12 cellular contexts compared by ENCODE assay signal in the genomic region with DNA sequence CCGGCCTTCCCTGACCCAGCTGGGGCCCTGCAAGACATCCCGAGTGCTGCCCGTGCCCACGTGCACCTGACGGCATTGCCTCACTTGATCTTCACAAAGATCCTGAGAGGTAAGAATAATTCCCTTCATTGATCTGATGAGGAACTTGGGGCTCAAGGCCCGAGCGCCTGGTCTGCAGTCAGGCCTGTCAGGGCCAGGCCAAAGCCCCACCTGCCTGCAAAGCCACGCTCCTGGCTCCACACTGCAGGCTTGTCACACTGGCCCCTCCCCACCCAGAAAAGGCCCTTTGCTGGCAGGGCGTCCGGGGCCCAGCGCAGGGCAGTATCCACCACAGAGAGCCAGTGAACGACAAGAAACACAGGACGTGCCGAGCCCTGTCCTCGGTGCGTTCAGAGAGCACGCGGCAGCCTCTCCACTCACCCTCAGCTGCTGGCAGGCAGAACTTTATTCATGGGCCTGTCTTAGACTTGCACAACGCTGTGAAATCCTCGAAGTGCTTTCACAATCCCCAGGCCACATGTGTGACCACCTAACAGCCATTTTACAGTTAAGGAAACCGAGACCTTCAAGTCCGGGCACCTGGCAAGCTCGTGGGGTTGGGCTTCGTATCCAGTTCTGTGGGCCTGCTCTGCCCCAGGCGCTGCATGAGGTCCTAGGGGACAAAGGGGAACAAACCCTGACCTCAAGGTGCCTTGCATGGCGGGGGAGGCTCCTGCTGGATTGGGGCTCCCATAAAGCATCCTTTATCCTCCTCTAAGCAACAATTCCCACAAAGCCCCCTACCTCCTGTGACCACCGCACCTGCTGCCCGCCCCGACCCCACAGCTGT. TPM values are rescaled to one million over a fixed set of nuclear protein-coding genes. Genes with fewer than 3 reads are reported as not detected.
A peak's percentile ranks its signal among the peaks of the same experiment; 100 is the strongest.
DNase-seq lines count a peak whose midpoint lies in the region; ATAC-seq, FAIRE-seq and TF ChIP-seq lines count a peak whose summit lies in the region.
"Had no signal": no experiment of that assay in that cellular context is flagged by ENCODE, and none has a peak within 500 bp of the region (broad histone marks: within the 10 kb centered on the region; RNA-seq: fewer than 3 reads in every experiment).

No MANE protein-coding gene starts in this region.

- CTCF ChIA-PET in K562 (lab: Yijun Ruan, JAX; ENCODE audit: low intra/inter-chr PET ratio), result no interaction called here

- WGBS in K562 (ENCODE audit: insufficient coverage, low coverage, missing lambda C conversion rate), result 53% methylated on average over 20 of the region's 29 CpGs

- ATAC-seq in K562, result no peak
- ATAC-seq in HG02623 (IDR thresholded peaks at IDR 0.05; ENCODE audit: unreplicated experiment), result no peak
- no peak for ATAC-seq in activated CD4-positive, CD25-positive, alpha-beta regulatory T cell treated with anti-CD3 and anti-CD28 coated beads, Interleukin-2, amount 50 U/mL, for 24 hours

- no peaks in the 10 kb centered on the region; a peak in 1 of 5 replicates for H3K27me3 ChIP-seq in K562 (ENCODE audit: control insufficient read depth in 2 of 2, insufficient read depth in 2 of 2, low read length in 2 of 2)
- H3K27me3 ChIP-seq in skeletal muscle satellite cell (ENCODE audit: control insufficient read depth, insufficient read depth, low read length), result no peaks in the 10 kb centered on the region

- TF ChIP-seq CTCF in HFFc6 (IDR thresholded peaks at IDR 0.05), result no peak
- no peak for TF ChIP-seq CTCF in K562 (IDR thresholded peaks at IDR 0.05 in 2 of 3, conservative IDR thresholded peaks at IDR 0.05 in 1 of 3; ENCODE audit: insufficient read depth in 2 of 3, low read depth in 1 of 3, low read length in 3 of 3)

- H3K4me3 ChIP-seq in K562 (no peak overlapping the region), skeletal muscle satellite cell (ENCODE audit: low read length) (no peak overlapping the region)

- H3K4me2 ChIP-seq in K562 (ENCODE audit: insufficient read depth, low read length), result no peak overlapping the region
- peak overlapping the region; percentile 36 for H3K4me2 ChIP-seq in skeletal muscle satellite cell (ENCODE audit: low read length)

- no peak overlapping the region for H2AFZ ChIP-seq in K562 (ENCODE audit: low read depth, low read length)

- no peaks in the 10 kb centered on the region for H3K9me1 ChIP-seq in K562 (ENCODE audit: control insufficient read depth, insufficient read depth, low read length)

- no peaks in the 10 kb centered on the region for H3K9me3 Mint-ChIP-seq in HFFc6

- FAIRE-seq in K562 (lab: Jason Lieb, UNC), result no peak

- H3K27ac ChIP-seq in K562 (ENCODE audit: extremely low read depth, low read depth, low read length), result no peak overlapping the region

- H3K4me1 Mint-ChIP-seq in HFFc6 (ENCODE audit: low read depth), result peaks cover 9% of the 10 kb centered on the region

- DNase-seq in HFFc6 (no peak), K562 (ENCODE audit: extremely low read depth in 1 of 4, low spot score in 3 of 4) (no peak), hypothalamus (lab: John Stamatoyannopoulos, UW) (peak in 27 of 51 donors; percentile 36 to 76 (median 54)), posterior vena cava (ENCODE audit: low spot score) (no peak), NCI-H345 treated with DMSO at 0.1 percent for 48 hours (lab: John Stamatoyannopoulos, UW; ENCODE audit: unreplicated experiment) (no peak)
- DNase-seq: activated CD8-positive, alpha-beta memory T cell treated with anti-CD3 and anti-CD28 coated beads for 24 hours; effector CD4-positive, alpha-beta T cell; stimulated activated naive CD4-positive, alpha-beta T cell treated with Interleukin-2 at 50 U/mL for 16 hours had no signal

- no peak for TF ChIP-seq EP300 in K562 (IDR thresholded peaks at IDR 0.05; ENCODE audit: low read length)

- H3K79me2 ChIP-seq in K562 (ENCODE audit: control insufficient read depth, insufficient read depth, low read length), result no peaks in the 10 kb centered on the region

- H3K27me3 Mint-ChIP-seq in HFFc6 (ENCODE audit: insufficient read depth), result no peaks in the 10 kb centered on the region; the same call in 1 of the 2 replicates

- BruUV-seq in K562 (replicated peaks; lab: Mats Ljungman, UMichigan), result no TSS peak

- H3K4me1 ChIP-seq in K562 (replicated peaks in 1 of 2; ENCODE audit: control insufficient read depth in 2 of 2, insufficient read depth in 2 of 2, low read length in 2 of 2) (peaks cover 0 to 17% of the 10 kb centered on the region in 2 experiments; a peak in 2 of 5 replicates), skeletal muscle satellite cell (ENCODE audit: control insufficient read depth, insufficient read depth, low read length) (peaks cover 18% of the 10 kb centered on the region)

- H3K36me3 ChIP-seq in K562 (ENCODE audit: control insufficient read depth, insufficient read depth, low read length) (no peaks in the 10 kb centered on the region), skeletal muscle satellite cell (ENCODE audit: insufficient read depth, low read length) (no peaks in the 10 kb centered on the region)

- no peak overlapping the region; a peak in 1 of 4 replicates for H3K9ac ChIP-seq in K562 (ENCODE audit: insufficient read depth in 1 of 2, low read depth in 2 of 2, low read length in 2 of 2)
- peak overlapping the region; percentile 11 for H3K9ac ChIP-seq in skeletal muscle satellite cell (ENCODE audit: low read depth, low read length)

- H3K9me3 ChIP-seq in K562 (replicated peaks; ENCODE audit: control insufficient read depth, insufficient read depth, low read depth, low read length) (no peaks in the 10 kb centered on the region), skeletal muscle satellite cell (replicated peaks; ENCODE audit: low read length) (no peaks in the 10 kb centered on the region)

- TF ChIP-seq POLR2A in K562 (conservative IDR thresholded peaks at IDR 0.05), result no peak

- H3K4me3 Mint-ChIP-seq in HFFc6, result no peak overlapping the region

- no peak for TF ChIP-seq RAD21 in K562 (CRISPR knock-in tag; conservative IDR thresholded peaks at IDR 0.05 in 1 of 2, IDR thresholded peaks at IDR 0.05 in 1 of 2)

- H4K20me1 ChIP-seq in K562 (replicated peaks; ENCODE audit: control insufficient read depth, insufficient read depth, low read length), result peaks cover 11% of the 10 kb centered on the region

- H3K36me3 Mint-ChIP-seq in HFFc6 (ENCODE audit: low read depth), result no peaks in the 10 kb centered on the region

- intact Hi-C loops in K562 (cut with micrococcal nuclease) (no loop called here), posterior vena cava (cut with DNase I) (no loop called here)

- POLR2A ChIA-PET in K562 (lab: Yijun Ruan, JAX), result interaction anchor here (0.6 kb wide), 1 partner anchor 117 kb away, joined by 4 read pairs; no protein-coding TSS in a partner anchor

- H3K27ac Mint-ChIP-seq in HFFc6, result peak overlapping the region; percentile 38

- in situ Hi-C loops in K562 (cut with MboI), result loop anchor here (25.0 kb wide), 1 partner anchor 414 kb away; no protein-coding TSS in a partner anchor

TF ChIP-seq in K562, 482 proteins besides CTCF, POLR2A, EP300 and RAD21:
- TF ChIP-seq POLR2G (IDR thresholded peaks at IDR 0.05; ENCODE audit: low read depth, low read length) (0 out of 2 replicates have a peak, but pooled peaks have one; percentile 4), ZNF143 (CRISPR knock-in tag; IDR thresholded peaks at IDR 0.05) (no peak)

RNA-seq across cellular contexts. Expression of a gene that starts 14.7 kb away (rescaled TPM):
- total RNA-seq in HFFc6 (2021; fragmentation: NEBNext Ultra II Directional; extraction: Animal tissue kit (Norgen Biotek cat#: 25700)), result 10 to 100 TPM; 53.9 to 70.1 (median 57.8) TPM
- total RNA-seq in K562 (2011; cell fraction: chromatin; rRNA removed; ENCODE audit: low replicate concordance), result 2.7 and 4.4 TPM in 2 replicates
- total RNA-seq in K562 (2011; cell fraction: nucleolus; rRNA removed), result 2.4 and 3.7 TPM in 2 replicates
- total RNA-seq in K562 (2011; cell fraction: nucleoplasm; rRNA removed), result 2.3 and 3.2 TPM in 2 replicates
- total RNA-seq in K562 (2014; rRNA removed) (8.5 and 11.5 TPM in 2 replicates), K562 (2014; rRNA removed; fragmentation: Illumina TruSeq; extraction: Trizol) (3.0 TPM in 2 replicates), K562 (2015; rRNA removed; fragmentation: Illumina TruSeq; extraction: Trizol) (5.0 and 5.9 TPM in 2 replicates), K562 (2021) (11.7 and 12.1 TPM in 2 replicates), posterior vena cava (10 to 100 TPM; 48.5 to 74.0 TPM)
- polyA plus RNA-seq in K562 (2011; rRNA removed) (7.7 and 7.9 TPM in 2 replicates), K562 (2014; fragmentation: Illumina TruSeq; extraction: Trizol) (6.4 and 8.3 TPM in 2 replicates), K562 (2014; fragmentation: Nextera tagmentation; extraction: Ambion mirVana) (under 1 TPM; 0.24 to 0.46 TPM), K562 (2014; rRNA removed) (8.1 and 12.1 TPM in 2 replicates)
- 8.7 and 16.2 TPM in 2 replicates for polyA plus RNA-seq in K562 (2011; cell fraction: cytosol; rRNA removed)
- 9.8 and 13.3 TPM in 2 replicates for polyA plus RNA-seq in K562 (2011; cell fraction: nucleus; rRNA removed)
- polyA plus RNA-seq in K562 (2012), result 7.7 and 9.5 TPM in 2 replicates
- 2.1 and 4.3 TPM in 2 replicates for polyA minus RNA-seq in K562 (2011; rRNA and poly(A)+ RNA removed)
- 6.1 and 6.6 TPM in 2 replicates for polyA minus RNA-seq in K562 (2011; cell fraction: cytosol; rRNA and poly(A)+ RNA removed)
- 1.1 and 1.8 TPM in 2 replicates for polyA minus RNA-seq in K562 (2011; cell fraction: nucleus; rRNA and poly(A)+ RNA removed)
- total RNA-seq in skeletal muscle satellite cell (2012; rRNA removed), result 29.7 and 36.2 TPM in 2 replicates

RNA-seq across cellular contexts. Expression of a gene that starts 58.8 kb away (rescaled TPM):
- total RNA-seq in HFFc6 (2021; fragmentation: NEBNext Ultra II Directional; extraction: Animal tissue kit (Norgen Biotek cat#: 25700)), result not detected
- not detected in 2 replicates for total RNA-seq in K562 (2011; cell fraction: chromatin; rRNA removed; ENCODE audit: low replicate concordance)
- not detected in 2 replicates for total RNA-seq in K562 (2011; cell fraction: nucleolus; rRNA removed)
- total RNA-seq in K562 (2011; cell fraction: nucleoplasm; rRNA removed), result not detected in 2 replicates
- total RNA-seq in K562 (2014; rRNA removed) (not detected in 2 replicates), K562 (2014; rRNA removed; fragmentation: Illumina TruSeq; extraction: Trizol) (not detected in 2 replicates), K562 (2015; rRNA removed; fragmentation: Illumina TruSeq; extraction: Trizol) (not detected in 2 replicates), K562 (2021) (not detected in 2 replicates), posterior vena cava (not detected)
- polyA plus RNA-seq in K562 (2011; rRNA removed) (not detected in 2 replicates), K562 (2014; fragmentation: Illumina TruSeq; extraction: Trizol) (not detected in 2 replicates), K562 (2014; fragmentation: Nextera tagmentation; extraction: Ambion mirVana) (not detected), K562 (2014; rRNA removed) (not detected in 2 replicates)
- polyA plus RNA-seq in K562 (2011; cell fraction: cytosol; rRNA removed), result not detected in 2 replicates
- not detected in 2 replicates for polyA plus RNA-seq in K562 (2011; cell fraction: nucleus; rRNA removed)
- not detected in 2 replicates for polyA plus RNA-seq in K562 (2012)
- not detected in 2 replicates for polyA minus RNA-seq in K562 (2011; rRNA and poly(A)+ RNA removed)
- not detected in 2 replicates for polyA minus RNA-seq in K562 (2011; cell fraction: cytosol; rRNA and poly(A)+ RNA removed)
- not detected in 2 replicates for polyA minus RNA-seq in K562 (2011; cell fraction: nucleus; rRNA and poly(A)+ RNA removed)
- not detected in 2 replicates for total RNA-seq in skeletal muscle satellite cell (2012; rRNA removed)
- total RNA-seq: G401 had no signal

Comparison
In these comparisons a context has a peak if more than half of its experiments do, and no peak if none do; other contexts are left out.
1. DNase-seq: peak in hypothalamus (27 of 51); none in HFFc6 (single experiment), K562 (0 of 4), posterior vena cava (single experiment) and NCI-H345 treated with DMSO at 0.1 percent for 48 hours (single experiment).